ENCODE assay signal across 8 cellular contexts in the genomic region with DNA sequence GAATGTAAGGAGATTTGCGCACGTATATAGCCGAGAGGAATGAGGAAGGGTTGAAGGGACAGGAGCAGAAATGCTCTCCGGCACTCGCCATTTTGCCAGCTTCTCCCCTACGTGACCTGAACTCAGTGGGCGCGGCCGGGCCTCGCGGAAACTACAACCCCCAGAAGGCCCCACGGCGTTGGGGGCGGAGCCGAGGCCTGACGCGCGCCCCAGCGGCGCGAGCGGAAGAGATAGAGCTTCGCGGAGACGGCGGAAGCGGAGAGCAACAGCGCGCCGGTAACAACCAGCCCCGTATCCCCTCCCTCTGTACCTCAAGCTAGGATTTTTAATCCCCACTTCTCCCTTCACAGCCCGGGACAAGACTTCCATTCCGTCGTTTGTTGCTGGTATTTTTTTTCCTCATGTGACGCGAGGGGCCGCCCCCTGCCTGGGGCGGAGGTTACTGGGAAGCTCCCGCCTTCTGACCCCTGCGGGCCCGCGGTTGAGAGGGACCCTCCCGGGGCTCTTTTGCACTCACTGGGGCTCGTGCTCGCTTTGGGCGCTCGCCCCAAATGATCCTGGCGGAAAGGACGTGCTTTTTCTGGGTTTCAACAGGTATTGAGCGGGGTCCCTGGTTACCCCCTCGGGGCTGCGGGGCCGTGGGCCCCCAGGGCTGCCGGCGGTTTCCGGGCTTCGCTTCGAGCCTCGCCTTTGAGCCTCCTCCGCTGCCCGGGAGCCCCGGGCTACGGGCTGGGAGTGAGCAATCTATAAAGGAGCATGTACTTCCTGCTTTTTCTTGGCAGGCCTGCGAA. TPM values are rescaled to one million over a fixed set of nuclear protein-coding genes. Genes with fewer than 3 reads are reported as not detected.
A peak's percentile ranks its signal among the peaks of the same experiment; 100 is the strongest.
DNase-seq lines count a peak whose midpoint lies in the region; ATAC-seq and TF ChIP-seq lines count a peak whose summit lies in the region.

Gene R3HCC1L, plus strand, starts transcription at position 227 of the 791 bp plus-strand sequence. CDS start 73,458 bp downstream, outside the sequence.

- H3K36me3 Mint-ChIP-seq in IgD-negative memory B cell: peaks cover 6% of the 10 kb centered on the region
- H3K36me3 Mint-ChIP-seq in activated T-cell treated with anti-CD3 and anti-CD28 coated beads, Interleukin-2, amount 50 U/mL, for 24 hours (ENCODE audit: low read depth): peaks cover 25% of the 10 kb centered on the region

- ATAC-seq in GM21576 (IDR thresholded peaks at IDR 0.05; ENCODE audit: unreplicated experiment): peak; percentile 88
- peak; percentile 97 for ATAC-seq in PC-3
- peak; percentile 99 for ATAC-seq in esophagus mucosa

- peak within 1 kb of the TSS; percentile 60 for H3K27ac ChIP-seq in PC-3 (ENCODE audit: low read length)
- peak within 1 kb of the TSS; percentile 91 for H3K27ac ChIP-seq in muscle layer of colon (ENCODE audit: low read depth, low read length)

- peak; percentile 99 for DNase-seq in DMS53 (lab: John Stamatoyannopoulos, UW)
- peak; percentile 86 for DNase-seq in PC-3
- peak; percentile 97 for DNase-seq in activated T-cell treated with anti-CD3 and anti-CD28 coated beads, Interleukin-2, amount 50 U/mL, for 24 hours
- peak; percentile 84 to 86 for DNase-seq in stimulated activated CD8-positive, alpha-beta memory T cell treated with anti-CD3 and anti-CD28 coated beads, Interleukin-7, amount 100 ng/mL, for 1 hour (ENCODE audit: low read depth in 2 of 2)

- peaks cover 1% of the 10 kb centered on the region for H3K27me3 Mint-ChIP-seq in IgD-negative memory B cell
- H3K27me3 Mint-ChIP-seq in activated T-cell treated with anti-CD3 and anti-CD28 coated beads, Interleukin-2, amount 50 U/mL, for 24 hours: no peaks in the 10 kb centered on the region

- H3K9me2 ChIP-seq in PC-3 (replicated peaks; ENCODE audit: low read length): no peaks in the 10 kb centered on the region

- H3K4me1 Mint-ChIP-seq in IgD-negative memory B cell: peaks cover 36 to 40% (median 39%) of the 10 kb centered on the region in 3 donors
- H3K4me1 Mint-ChIP-seq in activated T-cell treated with anti-CD3 and anti-CD28 coated beads, Interleukin-2, amount 50 U/mL, for 24 hours (ENCODE audit: low read depth): peaks cover 46% of the 10 kb centered on the region

- no TSS peak for BruUV-seq in PC-3 (replicated peaks; lab: Mats Ljungman, UMichigan)

- peak within 1 kb of the TSS; percentile 86 for H3K4me2 ChIP-seq in PC-3 (ENCODE audit: low read length)

- peak within 1 kb of the TSS; percentile 88 to 98 (median 96) for H3K4me3 Mint-ChIP-seq in IgD-negative memory B cell
- peak within 1 kb of the TSS; percentile 89 for H3K4me3 Mint-ChIP-seq in activated T-cell treated with anti-CD3 and anti-CD28 coated beads, Interleukin-2, amount 50 U/mL, for 24 hours

- H3K9me3 ChIP-seq in PC-3 (ENCODE audit: low read length) (no peaks in the 10 kb centered on the region), muscle layer of colon (ENCODE audit: low read length) (no peaks in the 10 kb centered on the region)

- H3K9ac ChIP-seq in PC-3 (ENCODE audit: low read length) (peak within 1 kb of the TSS; percentile 97), muscle layer of colon (ENCODE audit: low read length) (peak within 1 kb of the TSS; percentile 81)

- no peaks in the 10 kb centered on the region for H3K27me3 ChIP-seq in PC-3 (ENCODE audit: low read length)
- H3K27me3 ChIP-seq in muscle layer of colon (ENCODE audit: control insufficient read depth in 1 of 2, insufficient read depth in 2 of 2, low read length in 2 of 2): no peaks in the 10 kb centered on the region

- no peaks in the 10 kb centered on the region for H3F3A ChIP-seq in PC-3 (ENCODE audit: low read length, unreplicated experiment)

- peaks cover 0 to 6% (median 0%) of the 10 kb centered on the region in 3 donors for H3K9me3 Mint-ChIP-seq in IgD-negative memory B cell
- no peaks in the 10 kb centered on the region for H3K9me3 Mint-ChIP-seq in activated T-cell treated with anti-CD3 and anti-CD28 coated beads, Interleukin-2, amount 50 U/mL, for 24 hours

- H3K27ac Mint-ChIP-seq in IgD-negative memory B cell: peak within 1 kb of the TSS; percentile 93 to 98 (median 98)
- peak within 1 kb of the TSS; percentile 98 for H3K27ac Mint-ChIP-seq in activated T-cell treated with anti-CD3 and anti-CD28 coated beads, Interleukin-2, amount 50 U/mL, for 24 hours

- CTCF ChIA-PET in PC-3 (lab: Charles Lee): interaction anchor here (0.5 to 0.6 kb wide), 2 partner anchors 220 to 308 kb away, joined by 3 read pairs; no protein-coding TSS in a partner anchor

- no peak for TF ChIP-seq CTCF in PC-3 (conservative IDR thresholded peaks at IDR 0.05; ENCODE audit: low read depth, low read length)

- H3K4me1 ChIP-seq in PC-3 (ENCODE audit: insufficient read depth, low read length) (peaks cover 6% of the 10 kb centered on the region; the same call in 1 of the 2 replicates), muscle layer of colon (ENCODE audit: insufficient read depth, low read length) (peaks cover 7% of the 10 kb centered on the region)

- H3K36me3 ChIP-seq in PC-3 (ENCODE audit: low read depth, low read length) (no peaks in the 10 kb centered on the region), muscle layer of colon (ENCODE audit: insufficient read depth, low read length) (no peaks in the 10 kb centered on the region)

- no peaks in the 10 kb centered on the region for H4K20me1 ChIP-seq in PC-3 (ENCODE audit: low read length)

- intact Hi-C loops in PC-3 (cut with micrococcal nuclease): no loop called here

- peak within 1 kb of the TSS; percentile 92 for H2AFZ ChIP-seq in PC-3 (ENCODE audit: low read length)

- peaks cover 51% of the 10 kb centered on the region for H3K79me2 ChIP-seq in PC-3 (ENCODE audit: low read length)

- POLR2A ChIA-PET in PC-3 (lab: Charles Lee; ENCODE audit: unreplicated experiment): interaction anchor here (0.5 to 0.7 kb wide), 3 partner anchors 137 to 1671 kb away, joined by 3 read pairs; no protein-coding TSS in a partner anchor

- H3K4me3 ChIP-seq in PC-3 (ENCODE audit: low read length) (peak within 1 kb of the TSS; percentile 95), muscle layer of colon (ENCODE audit: low read depth in 1 of 2, low read length in 2 of 2) (peak within 1 kb of the TSS; percentile 75 to 94)

RNA-seq across cellular contexts. Expression of gene R3HCC1L, which starts in this region (rescaled TPM):
- polyA plus RNA-seq in IgD-negative memory B cell: 15.1 TPM
- total RNA-seq in PC-3 (2014; rRNA removed): 11.7 and 15.3 TPM in 2 replicates
- total RNA-seq in esophagus mucosa: 7.7 TPM

Comparison
In these comparisons a context has a peak if more than half of its experiments do, and no peak if none do; other contexts are left out.
1. Peak in every context shown above with its lines: DNase-seq, ATAC-seq, H3K4me3 ChIP-seq and H3K27ac ChIP-seq.